In genomic region chr19:33293255-33294057, GRCh38 we compare ENCODE assay signal across 8 cellular contexts. TPM values are rescaled to one million over a fixed set of nuclear protein-coding genes. Genes with fewer than 3 reads are reported as not detected.
DNase-seq lines count a peak whose midpoint lies in the region; ATAC-seq, FAIRE-seq and TF ChIP-seq lines count a peak whose summit lies in the region.

No MANE protein-coding gene starts in this region.

- no TSS peak for BruUV-seq in K562 (replicated peaks; lab: Mats Ljungman, UMichigan)

- H3K9me3 ChIP-seq in K562 (replicated peaks; ENCODE audit: control insufficient read depth, insufficient read depth, low read depth, low read length) (no peaks in the 10 kb centered on the region), mucosa of descending colon (no peaks in the 10 kb centered on the region)

- H3K4me3 ChIP-seq in K562: no peak overlapping the region
- H3K4me3 ChIP-seq in mucosa of descending colon: no peak overlapping the region

- H3K79me2 ChIP-seq in K562 (ENCODE audit: control insufficient read depth, insufficient read depth, low read length): no peaks in the 10 kb centered on the region

- H4K20me1 ChIP-seq in K562 (replicated peaks; ENCODE audit: control insufficient read depth, insufficient read depth, low read length): peaks cover 5% of the 10 kb centered on the region; the same call in 1 of the 2 replicates

- FAIRE-seq in K562 (lab: Jason Lieb, UNC): peak; percentile 89

- in situ Hi-C loops in K562 (cut with MboI): no loop called here

- TF ChIP-seq CTCF in K562 (IDR thresholded peaks at IDR 0.05 in 2 of 3, conservative IDR thresholded peaks at IDR 0.05 in 1 of 3; ENCODE audit: insufficient read depth in 2 of 3, low read depth in 1 of 3, low read length in 3 of 3) (no peak), mucosa of descending colon (IDR thresholded peaks at IDR 0.05) (no peak)

- no peaks in the 10 kb centered on the region for H3K9me1 ChIP-seq in K562 (ENCODE audit: control insufficient read depth, insufficient read depth, low read length)

- peak overlapping the region; percentile 9 for H2AFZ ChIP-seq in K562 (ENCODE audit: low read depth, low read length)

- no peaks in the 10 kb centered on the region for H3K36me3 ChIP-seq in K562 (ENCODE audit: control insufficient read depth, insufficient read depth, low read length)
- H3K36me3 ChIP-seq in mucosa of descending colon (ENCODE audit: low read depth): no peaks in the 10 kb centered on the region

- no peak overlapping the region; the same call in 2 of the 3 replicates for H3K27ac ChIP-seq in K562 (ENCODE audit: extremely low read depth, low read depth, low read length)

- ATAC-seq in K562: peak; percentile 80
- ATAC-seq in mucosa of descending colon: peak; percentile 67
- no peak for ATAC-seq in GM21447 (IDR thresholded peaks at IDR 0.05; ENCODE audit: unreplicated experiment)
- no peak for ATAC-seq in GM21723 (IDR thresholded peaks at IDR 0.05; ENCODE audit: unreplicated experiment)

- CTCF ChIA-PET in K562 (lab: Yijun Ruan, JAX; ENCODE audit: low intra/inter-chr PET ratio): no interaction called here

- 7% methylated on average over 22 of the region's 22 CpGs for WGBS in K562 (ENCODE audit: insufficient coverage, low coverage, missing lambda C conversion rate)

- H3K4me2 ChIP-seq in K562 (ENCODE audit: insufficient read depth, low read length): peak overlapping the region; percentile 12; the same call in 1 of the 2 replicates

- POLR2A ChIA-PET in K562 (lab: Yijun Ruan, JAX): interaction anchor here (1.6 kb wide), 1 partner anchor 23 kb away, joined by 9 read pairs; no protein-coding TSS in a partner anchor

- intact Hi-C loops in K562 (cut with micrococcal nuclease) (no loop called here), mucosa of descending colon (cut with DNase I, micrococcal nuclease) (no loop called here)

- H3K4me1 ChIP-seq in K562 (replicated peaks in 1 of 2; ENCODE audit: control insufficient read depth in 2 of 2, insufficient read depth in 2 of 2, low read length in 2 of 2) (peaks cover 12 to 21% of the 10 kb centered on the region in 2 experiments; a peak in 3 of 5 replicates), mucosa of descending colon (ENCODE audit: low read depth) (peaks cover 43% of the 10 kb centered on the region)

- DNase-seq in Ammon's horn (ENCODE audit: low spot score) (peak; percentile 77), M059J (ENCODE audit: low read depth) (peak; percentile 83), K562 (ENCODE audit: extremely low read depth in 1 of 4, low spot score in 3 of 4) (peak in 3 of 4 experiments; percentile 31 to 50 (median 38)), mucosa of descending colon (peak; percentile 70 to 76 (median 71)), NCI-H128 (lab: John Stamatoyannopoulos, UW; ENCODE audit: unreplicated experiment) (no peak)
- no peak for DNase-seq in stimulated activated CD4-positive, alpha-beta T cell treated with anti-CD3 and anti-CD28 coated beads, Interleukin-4, amount 100 ng/mL, for 4 hours

- H3K9ac ChIP-seq in K562 (ENCODE audit: insufficient read depth in 1 of 2, low read depth in 2 of 2, low read length in 2 of 2): peak overlapping the region in 1 of 2 experiments; percentile 83; a peak in 2 of 4 replicates

- TF ChIP-seq POLR2A in K562 (conservative IDR thresholded peaks at IDR 0.05): no peak

- no peak for TF ChIP-seq RAD21 in K562 (CRISPR knock-in tag; conservative IDR thresholded peaks at IDR 0.05 in 1 of 2, IDR thresholded peaks at IDR 0.05 in 1 of 2)

- TF ChIP-seq EP300 in K562 (IDR thresholded peaks at IDR 0.05; ENCODE audit: low read length): no peak

- H3K27me3 ChIP-seq in K562 (ENCODE audit: control insufficient read depth in 2 of 2, insufficient read depth in 2 of 2, low read length in 2 of 2): peaks cover 12 to 51% of the 10 kb centered on the region in 2 experiments; a peak in 3 of 5 replicates

TF ChIP-seq in K562, 482 proteins besides CTCF, POLR2A, EP300 and RAD21 (continues in another document):
- peak; percentile 48; the same call in 1 of the 2 replicates for TF ChIP-seq SMARCA4 (IDR thresholded peaks at IDR 0.05)
- no peak for TF ChIP-seq ZNF644 (tag; IDR thresholded peaks at IDR 0.05; ENCODE audit: low read depth)
- no peak for TF ChIP-seq CGGBP1 (CRISPR knock-in tag; IDR thresholded peaks at IDR 0.05)
- peak; percentile 20 for TF ChIP-seq MEIS2 (IDR thresholded peaks at IDR 0.05; ENCODE audit: partially characterized antibody)
- no peak for TF ChIP-seq ZNF76 (CRISPR knock-in tag; IDR thresholded peaks at IDR 0.05; ENCODE audit: borderline replicate concordance)
- TF ChIP-seq ZNF134 (CRISPR knock-in tag; conservative IDR thresholded peaks at IDR 0.05): no peak
- peak; percentile 27; the same call in 1 of the 2 replicates for TF ChIP-seq ATF3 (IDR thresholded peaks at IDR 0.05)
- TF ChIP-seq ATF3 (CRISPR knock-in tag; conservative IDR thresholded peaks at IDR 0.05): no peak
- TF ChIP-seq MAFF (IDR thresholded peaks at IDR 0.05; ENCODE audit: low read length): peak; percentile 29; the same call in 1 of the 2 replicates
- peak in 1 of 2 experiments; percentile 10 for TF ChIP-seq E2F6 (IDR thresholded peaks at IDR 0.05; ENCODE audit: borderline replicate concordance in 1 of 2, extremely low read depth in 1 of 2, insufficient read depth in 1 of 2, insufficient read length in 1 of 2, low read depth in 1 of 2, low read length in 1 of 2, poor library complexity in 1 of 2, severe bottlenecking in 1 of 2)
- no peak for TF ChIP-seq ERF (CRISPR knock-in tag; IDR thresholded peaks at IDR 0.05)
- peak; percentile 61; the same call in 1 of the 2 replicates for TF ChIP-seq IRF9 (tag; IDR thresholded peaks at IDR 0.05)
- TF ChIP-seq SMARCB1 (IDR thresholded peaks at IDR 0.05; ENCODE audit: insufficient read length, low read depth): no peak

RNA-seq across cellular contexts. Expression of gene CEBPA, which starts 8.9 kb away (rescaled TPM):
- total RNA-seq in M059J (2014; rRNA removed; shearing (Covaris generic)): 0.05 TPM in 1 of 2 replicates, not detected in the other
- 0.35 and 0.44 TPM in 2 replicates for total RNA-seq in K562 (2011; cell fraction: chromatin; rRNA removed; ENCODE audit: low replicate concordance)
- 0.67 and 1.3 TPM in 2 replicates for total RNA-seq in K562 (2011; cell fraction: nucleolus; rRNA removed)
- total RNA-seq in K562 (2011; cell fraction: nucleoplasm; rRNA removed): 0.59 and 0.61 TPM in 2 replicates
- total RNA-seq in K562 (2014; rRNA removed) (0.57 and 0.59 TPM in 2 replicates), K562 (2014; rRNA removed; fragmentation: Illumina TruSeq; extraction: Trizol) (0.07 and 0.13 TPM in 2 replicates), K562 (2015; rRNA removed; fragmentation: Illumina TruSeq; extraction: Trizol) (0.11 TPM in 1 of 2 replicates, not detected in the other), K562 (2021) (0.49 and 0.53 TPM in 2 replicates), mucosa of descending colon (10 to 100 TPM; 30.1 to 73.2 (median 66.1) TPM)
- polyA plus RNA-seq in K562 (2011; rRNA removed) (0.15 and 0.20 TPM in 2 replicates), K562 (2014; fragmentation: Illumina TruSeq; extraction: Trizol) (0.15 and 0.21 TPM in 2 replicates), K562 (2014; fragmentation: Nextera tagmentation; extraction: Ambion mirVana) (under 1 TPM in 1 of 2 experiments, not detected in 1; 0.03 TPM), K562 (2014; rRNA removed) (0.15 and 0.26 TPM in 2 replicates)
- polyA plus RNA-seq in K562 (2011; cell fraction: cytosol; rRNA removed): 0.19 and 0.73 TPM in 2 replicates
- 0.17 and 0.23 TPM in 2 replicates for polyA plus RNA-seq in K562 (2011; cell fraction: nucleus; rRNA removed)
- polyA plus RNA-seq in K562 (2012): 0.12 and 0.51 TPM in 2 replicates
- polyA minus RNA-seq in K562 (2011; rRNA and poly(A)+ RNA removed): 0.18 and 0.24 TPM in 2 replicates
- not detected in 2 replicates for polyA minus RNA-seq in K562 (2011; cell fraction: cytosol; rRNA and poly(A)+ RNA removed)
- 0.40 and 0.67 TPM in 2 replicates for polyA minus RNA-seq in K562 (2011; cell fraction: nucleus; rRNA and poly(A)+ RNA removed)

Comparison
In these comparisons a context has a peak if more than half of its experiments do, and no peak if none do; other contexts are left out.
1. DNase-seq: peak in Ammon's horn (single experiment), M059J (single experiment), K562 (3 of 4) and mucosa of descending colon (3 of 3); none in stimulated activated CD4-positive, alpha-beta T cell treated with anti-CD3 and anti-CD28 coated beads, Interleukin-4, amount 100 ng/mL, for 4 hours (0 of 2) and NCI-H128 (single experiment).
2. ATAC-seq: peak in K562 (single experiment) and mucosa of descending colon (single experiment); none in GM21447 (single experiment) and GM21723 (single experiment).
3. RNA of gene CEBPA, which starts 8.9 kb away (total RNA-seq): 30.1 to 73.2 TPM in mucosa of descending colon; 0.07 to 1.3 TPM in K562 and 0.05 TPM in M059J; every median in the first group is over 10 times any median in the second.